ENCODE assay signal across 9 cellular contexts in genomic region chr17:78974635-78975591, GRCh38.
DNase-seq lines count a peak whose midpoint lies in the region; ATAC-seq, FAIRE-seq and TF ChIP-seq lines count a peak whose summit lies in the region.
"Had no signal": no experiment of that assay in that cellular context is flagged by ENCODE, and none has a peak within 500 bp of the region (broad histone marks: within the 10 kb centered on the region; RNA-seq: fewer than 3 reads in every experiment).

No MANE protein-coding gene starts in this region.

- no peaks in the 10 kb centered on the region for H3K27me3 ChIP-seq in parathyroid adenoma (ENCODE audit: control insufficient read depth, insufficient read depth, low read length)
- H3K27me3 ChIP-seq: SJSA1 had no signal

- H3K9me3 ChIP-seq in parathyroid adenoma (ENCODE audit: control insufficient read depth, low read length), result no peaks in the 10 kb centered on the region
- H3K9me3 ChIP-seq: SJSA1 had no signal

- H3K27ac ChIP-seq in parathyroid adenoma, result peak overlapping the region; percentile 89
- H3K27ac ChIP-seq: SJSA1 had no signal

- H3K79me2 ChIP-seq in parathyroid adenoma, result no peaks in the 10 kb centered on the region

- DNase-seq in HCEC 1CT (peak; percentile 63), RKO (ENCODE audit: low spot score) (peak; percentile 68), fibroblast of peridontal ligament (ENCODE audit: extremely low read depth) (peak; percentile 88), H54 (ENCODE audit: insufficient read length, low spot score) (no peak), NCI-H2081 treated with DMSO at 0.1 percent for 48 hours (lab: John Stamatoyannopoulos, UW) (no peak)
- DNase-seq in stimulated activated CD8-positive, alpha-beta memory T cell treated with anti-CD3 and anti-CD28 coated beads, Interleukin-4, amount 100 ng/mL, for 48 hours, result no peak

- no peak for FAIRE-seq in H54 (lab: Jason Lieb, UNC)

- H3K4me1 ChIP-seq in parathyroid adenoma, result peaks cover 28% of the 10 kb centered on the region

- TF ChIP-seq POLR2A in H54 (IDR thresholded peaks at IDR 0.05; ENCODE audit: low read depth, low read length), result no peak

- TF ChIP-seq CTCF in parathyroid adenoma (IDR thresholded peaks at IDR 0.05), result no peak

- peak overlapping the region; percentile 88 for H2AFZ ChIP-seq in parathyroid adenoma

- no peaks in the 10 kb centered on the region for H3K36me3 ChIP-seq in parathyroid adenoma (ENCODE audit: control insufficient read depth, insufficient read depth, low read length)

- peak overlapping the region; percentile 25 for H3K4me3 ChIP-seq in parathyroid adenoma (ENCODE audit: low read depth, low read length)
- H3K4me3 ChIP-seq: SJSA1 had no signal

- no peak overlapping the region for H3K9ac ChIP-seq in parathyroid adenoma

- H3K4me2 ChIP-seq in parathyroid adenoma (ENCODE audit: low read length), result peak overlapping the region; percentile 63

- no peak for ATAC-seq in HG03159 (IDR thresholded peaks at IDR 0.05; ENCODE audit: unreplicated experiment)

Comparison
In these comparisons a context has a peak if more than half of its experiments do, and no peak if none do; other contexts are left out.
1. DNase-seq: peak in HCEC 1CT (single experiment), RKO (single experiment) and fibroblast of peridontal ligament (single experiment); none in stimulated activated CD8-positive, alpha-beta memory T cell treated with anti-CD3 and anti-CD28 coated beads, Interleukin-4, amount 100 ng/mL, for 48 hours (single experiment), H54 (single experiment) and NCI-H2081 treated with DMSO at 0.1 percent for 48 hours (single experiment).